Comparison of ENCODE assay signal across 21 cellular contexts in the genomic region with DNA sequence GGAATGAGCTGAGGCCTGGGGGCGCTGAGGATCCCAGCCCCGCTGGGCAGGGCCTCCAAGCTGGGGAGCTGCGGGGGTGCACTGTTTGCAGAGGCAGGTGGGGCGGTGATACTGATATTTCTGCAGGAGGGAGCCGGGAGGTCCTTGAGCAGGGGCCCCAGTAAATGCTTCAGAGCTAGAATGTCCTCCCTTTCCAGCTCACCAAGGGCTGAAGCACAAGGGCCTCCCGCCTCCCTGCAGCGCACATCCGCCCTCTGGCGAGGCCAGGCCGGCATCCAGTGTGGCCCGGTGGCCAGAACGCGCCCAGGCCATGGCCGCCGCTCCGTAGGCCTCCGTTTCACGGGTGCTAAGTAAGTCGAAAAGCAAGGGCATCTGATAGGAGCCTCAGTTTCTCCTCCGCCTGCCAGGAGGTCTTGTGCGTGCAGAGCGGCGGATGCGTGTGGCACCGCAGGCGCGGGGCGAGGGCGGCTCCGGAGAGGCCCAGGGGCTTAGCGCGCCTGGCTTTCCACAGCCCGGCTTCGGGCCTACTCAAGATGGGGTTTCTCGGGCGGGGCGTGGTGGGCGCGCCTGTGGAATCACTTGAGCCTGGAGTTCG.
"Had no signal": no experiment of that assay in that cellular context is flagged by ENCODE, and none has a peak within 500 bp of the region (broad histone marks: within the 10 kb centered on the region; RNA-seq: fewer than 3 reads in every experiment).

No MANE protein-coding gene starts in this region.

- ATAC-seq: K562, Panc1, PC-3, Right ventricle myocardium inferior, SK-N-SH treated with all-trans-retinoic acid at 6 μM for 48 hours had no signal

- DNase-seq: Kasumi-1, MM.1S, NCI-H1092 treated with DMSO at 0.1 percent for 48 hours, NCI-H1436, NCI-H187 treated with DMSO at 0.1 percent for 48 hours, NCI-H2029 treated with DMSO at 0.1 percent for 48 hours, NCI-H2171 treated with DMSO at 0.1 percent for 48 hours, NCI-H446, NCI-H510A, NCI-H524 treated with DMSO at 0.1 percent for 48 hours, NCI-H69, NCI-H774, PC-3, SHP77 treated with DMSO at 0.1 percent for 48 hours, SJCRH30 had no signal

- H3K4me2 ChIP-seq: KMS-11 had no signal

- H3K27ac ChIP-seq: KMS-11, SJCRH30 had no signal

- H3K4me3 ChIP-seq: K562, SJCRH30 had no signal

- H3K27ac Mint-ChIP-seq: IgD-negative memory B cell had no signal

- H3K4me1 ChIP-seq: SJCRH30 had no signal

- H3K9me3 ChIP-seq: SJCRH30 had no signal

- H3K9ac ChIP-seq: KMS-11 had no signal

- H3K36me3 ChIP-seq: SJCRH30 had no signal

- H3K27me3 ChIP-seq: SJCRH30 had no signal

- H3K36me3 Mint-ChIP-seq: IgD-negative memory B cell had no signal

- H3K4me1 Mint-ChIP-seq: IgD-negative memory B cell had no signal

- H3K4me3 Mint-ChIP-seq: IgD-negative memory B cell had no signal
